In the genomic region with DNA sequence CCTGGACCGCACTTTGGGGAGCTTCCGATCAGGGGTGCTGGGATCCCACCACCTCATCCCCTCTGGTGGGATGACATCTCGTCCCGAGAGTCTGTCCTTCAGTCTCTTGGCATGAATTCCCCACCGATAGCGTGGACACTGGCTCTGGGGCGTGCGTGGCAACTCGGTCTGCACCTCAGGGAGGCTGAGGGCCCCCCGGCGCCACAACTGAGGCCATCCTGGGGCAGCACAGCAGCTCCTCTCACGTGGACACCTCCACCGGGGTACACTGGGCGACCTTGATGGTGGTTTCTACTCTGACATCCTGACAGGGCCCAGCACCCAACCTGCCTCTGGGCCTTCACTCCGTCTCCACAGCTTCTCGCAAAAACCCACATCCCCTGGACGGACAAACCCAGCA, we compare ENCODE assay signal across 8 cellular contexts. TPM values are rescaled to one million over a fixed set of nuclear protein-coding genes. Genes with fewer than 3 reads are reported as not detected.
"Had no signal": no experiment of that assay in that cellular context is flagged by ENCODE, and none has a peak within 500 bp of the region (broad histone marks: within the 10 kb centered on the region; RNA-seq: fewer than 3 reads in every experiment).

No MANE protein-coding gene starts in this region.

- H3K27ac ChIP-seq: GM23248 had no signal

- H3K9ac ChIP-seq: GM23248 had no signal

- DNase-seq: GM23248, GOT3, H9, HCEC 1CT, KBM-7 had no signal

- H3K27ac Mint-ChIP-seq: IgD-negative memory B cell had no signal

- FAIRE-seq: H54, HTR-8/SVneo had no signal

- H3K4me1 Mint-ChIP-seq: H9, IgD-negative memory B cell had no signal

- H3K4me3 Mint-ChIP-seq: H9, IgD-negative memory B cell had no signal

- H2AFZ ChIP-seq: GM23248 had no signal

- H3K27me3 Mint-ChIP-seq: IgD-negative memory B cell had no signal

- H3K9me3 Mint-ChIP-seq: IgD-negative memory B cell had no signal

- H3K4me3 ChIP-seq: GM23248 had no signal

RNA-seq across cellular contexts. Expression of a gene that starts 8.6 kb away (rescaled TPM):
- total RNA-seq: GM23248 had no signal
- polyA plus RNA-seq: GM23248, IgD-negative memory B cell had no signal

RNA-seq across cellular contexts. Expression of a gene that starts 11.1 kb away (rescaled TPM):
- polyA plus RNA-seq: IgD-negative memory B cell had no signal

RNA-seq across cellular contexts. Expression of a gene that starts 15.8 kb away (rescaled TPM):
- polyA plus RNA-seq: IgD-negative memory B cell had no signal
